8 cellular contexts compared by ENCODE assay signal in genomic region chr11:92225563-92226308, GRCh38. TPM values are rescaled to one million over a fixed set of nuclear protein-coding genes. Genes with fewer than 3 reads are reported as not detected.
DNase-seq lines count a peak whose midpoint lies in the region; ATAC-seq lines count a peak whose summit lies in the region.

No MANE protein-coding gene starts in this region.

- intact Hi-C loops in posterior vena cava (cut with DNase I): loop anchor here (5.0 to 10.0 kb wide), 2 partner anchors 109 to 1142 kb away; no protein-coding TSS in a partner anchor

- ATAC-seq in GM19328 (IDR thresholded peaks at IDR 0.05; ENCODE audit: unreplicated experiment): no peak
- ATAC-seq in GM18517 (IDR thresholded peaks at IDR 0.05; ENCODE audit: unreplicated experiment): no peak

- DNase-seq in DMS79 treated with DMSO at 0.1 percent for 48 hours (lab: John Stamatoyannopoulos, UW): peak; percentile 73
- DNase-seq in NCI-H748 treated with DMSO at 0.1 percent for 48 hours (lab: John Stamatoyannopoulos, UW): peak; percentile 21
- peak; percentile 35 for DNase-seq in glomerular visceral epithelial cell (ENCODE audit: extremely low spot score)
- peak; percentile 80 for DNase-seq in posterior vena cava (ENCODE audit: low spot score)
- DNase-seq in stimulated activated CD4-positive, alpha-beta T cell treated with anti-CD3 and anti-CD28 coated beads, Interleukin-2, amount 100 ng/mL, for 24 hours: no peak
- DNase-seq in H4 (ENCODE audit: low spot score): no peak

RNA-seq across cellular contexts. Expression of gene FAT3, which starts 1.1 kb away (rescaled TPM):
- 10 to 100 TPM; 38.6 to 40.5 TPM for total RNA-seq in posterior vena cava
- 0.04 and 0.08 TPM in 2 replicates for total RNA-seq in H4 (2014; rRNA removed; shearing (Covaris generic))

Comparison
In these comparisons a context has a peak if more than half of its experiments do, and no peak if none do; other contexts are left out.
1. DNase-seq: peak in DMS79 treated with DMSO at 0.1 percent for 48 hours (single experiment), NCI-H748 treated with DMSO at 0.1 percent for 48 hours (single experiment), glomerular visceral epithelial cell (single experiment) and posterior vena cava (single experiment); none in stimulated activated CD4-positive, alpha-beta T cell treated with anti-CD3 and anti-CD28 coated beads, Interleukin-2, amount 100 ng/mL, for 24 hours (0 of 2) and H4 (single experiment).
2. RNA of gene FAT3, which starts 1.1 kb away (total RNA-seq): 38.6 to 40.5 TPM in posterior vena cava; 0.04 to 0.08 TPM in H4; every median in the first group is over 10 times any median in the second.